15 cellular contexts compared by ENCODE assay signal in the genomic region with DNA sequence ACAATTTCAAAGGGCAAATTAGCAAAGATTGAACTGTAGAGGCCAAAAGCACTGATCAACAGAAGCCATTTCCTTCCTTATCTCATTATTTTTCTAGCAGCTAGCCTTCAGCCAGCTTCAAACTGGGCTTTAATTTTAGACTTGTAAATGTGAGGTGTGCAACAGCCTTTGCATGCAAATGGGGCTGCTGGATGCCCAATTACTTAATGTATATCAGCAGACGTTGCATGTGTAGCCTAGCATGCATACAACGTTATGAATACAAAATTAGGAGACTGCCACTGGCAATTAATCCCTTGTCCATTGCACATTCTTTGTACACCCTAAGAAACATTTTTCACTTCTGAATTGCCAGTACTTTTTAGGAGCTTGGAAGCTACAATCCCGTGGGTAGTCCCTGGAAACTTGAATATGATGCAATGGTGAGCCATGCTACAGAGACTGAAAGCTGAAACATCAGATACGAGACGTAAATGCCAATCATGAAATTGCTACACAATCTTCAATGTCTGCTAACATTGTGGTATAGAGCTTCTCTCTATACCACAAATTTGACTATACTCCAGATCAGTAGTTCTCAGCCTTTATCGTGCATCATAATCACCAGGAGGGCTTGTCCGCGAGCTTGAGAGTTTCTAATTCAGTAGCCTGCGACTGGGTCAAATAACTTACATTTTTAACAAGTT. TPM values are rescaled to one million over a fixed set of nuclear protein-coding genes. Genes with fewer than 3 reads are reported as not detected.
DNase-seq lines count a peak whose midpoint lies in the region; ATAC-seq and TF ChIP-seq lines count a peak whose summit lies in the region.
"Had no signal": no experiment of that assay in that cellular context is flagged by ENCODE, and none has a peak within 500 bp of the region (broad histone marks: within the 10 kb centered on the region; RNA-seq: fewer than 3 reads in every experiment).

No MANE protein-coding gene starts in this region.

- dilution Hi-C loops in IMR-90 (cut with HindIII; ENCODE audit: low sequenced_read_pairs, unreplicated experiment) = no loop called here

- H3K27me3 ChIP-seq in IMR-90 (ENCODE audit: control insufficient read depth, insufficient read depth, low read length) = no peaks in the 10 kb centered on the region
- H3K27me3 ChIP-seq in SK-N-SH (ENCODE audit: insufficient read depth) = no peaks in the 10 kb centered on the region
- H3K27me3 ChIP-seq: foreskin keratinocyte had no signal

- no peak overlapping the region for H2BK15ac ChIP-seq in IMR-90 (ENCODE audit: low read depth, low read length)

- ATAC-seq in natural killer cell treated with Interleukin-12 subunit alpha and Interleukin-12 subunit beta and Interleukin-15 and Interleukin-18, amount 100 ng/mL, for 72 hours = no peak
- ATAC-seq in natural killer cell (no peak), IMR-90 (ENCODE audit: low read depth) (no peak), GM19463 (IDR thresholded peaks at IDR 0.05; ENCODE audit: unreplicated experiment) (no peak)
- ATAC-seq: foreskin keratinocyte had no signal

- H4K91ac ChIP-seq in IMR-90 (ENCODE audit: insufficient read depth, low read depth, low read length) = no peak overlapping the region

- peak overlapping the region; percentile 4 for H3K4me3 Mint-ChIP-seq in natural killer cell treated with Interleukin-12 subunit alpha and Interleukin-12 subunit beta and Interleukin-15 and Interleukin-18, amount 100 ng/mL, for 72 hours
- no peak overlapping the region for H3K4me3 Mint-ChIP-seq in natural killer cell
- H3K4me3 Mint-ChIP-seq: activated CD4-positive, alpha-beta memory T cell treated with anti-CD3 and anti-CD28 coated beads, Interleukin-2, amount 10 ng/mL, durations not matched to agents 7 days and 5 days; activated naive CD4-positive, alpha-beta T cell treated with anti-CD3 and anti-CD28 coated beads, Interleukin-2, amount 10 ng/mL, durations not matched to agents 7 days and 5 days had no signal

- no peaks in the 10 kb centered on the region for H3K79me2 ChIP-seq in SK-N-SH (ENCODE audit: insufficient read depth)

- H3K27ac ChIP-seq in IMR-90 (ENCODE audit: insufficient read depth, low read length) = no peak overlapping the region
- H3K27ac ChIP-seq in SK-N-SH (ENCODE audit: low read depth in 2 of 2, low read length in 1 of 2) = no peak overlapping the region
- H3K27ac ChIP-seq: foreskin keratinocyte, RWPE1 had no signal

- H3K14ac ChIP-seq in IMR-90 (replicated peaks; ENCODE audit: low read depth, low read length) = no peak overlapping the region

- CTCF ChIA-PET in IMR-90 (lab: Yijun Ruan, JAX) = interaction anchor here (0.6 to 1.1 kb wide), 2 partner anchors 140 to 277 kb away, joined by 3 read pairs; no protein-coding TSS in a partner anchor
- CTCF ChIA-PET in SK-N-SH (lab: Yijun Ruan, JAX) = interaction anchor here (0.7 to 1.8 kb wide), 14 partner anchors 10 to 832 kb away, joined by 3 to 6 read pairs (median 3); no protein-coding TSS in a partner anchor

- H3K36me3 Mint-ChIP-seq in natural killer cell treated with Interleukin-12 subunit alpha and Interleukin-12 subunit beta and Interleukin-15 and Interleukin-18, amount 100 ng/mL, for 72 hours = no peaks in the 10 kb centered on the region
- H3K36me3 Mint-ChIP-seq in natural killer cell = no peaks in the 10 kb centered on the region

- H3K4me3 ChIP-seq in IMR-90 (ENCODE audit: insufficient read depth, low read depth, low read length) = no peak overlapping the region
- no peak overlapping the region for H3K4me3 ChIP-seq in choroid plexus epithelial cell (ENCODE audit: low read depth, low read length)
- no peak overlapping the region for H3K4me3 ChIP-seq in SK-N-SH (ENCODE audit: low read depth in 2 of 2, low read length in 1 of 2)

- H2BK20ac ChIP-seq in IMR-90 (ENCODE audit: low read depth, low read length) = no peak overlapping the region

- no peaks in the 10 kb centered on the region for H4K20me1 ChIP-seq in IMR-90 (ENCODE audit: insufficient read depth, low read length)
- H4K20me1 ChIP-seq in SK-N-SH (ENCODE audit: insufficient read depth) = no peaks in the 10 kb centered on the region

- H3K27ac Mint-ChIP-seq in natural killer cell treated with Interleukin-12 subunit alpha and Interleukin-12 subunit beta and Interleukin-15 and Interleukin-18, amount 100 ng/mL, for 72 hours = peak overlapping the region in 1 of 2 donors; percentile 9
- peak overlapping the region in 1 of 2 donors; percentile 13 for H3K27ac Mint-ChIP-seq in natural killer cell
- H3K27ac Mint-ChIP-seq: activated CD4-positive, alpha-beta memory T cell treated with anti-CD3 and anti-CD28 coated beads, Interleukin-2, amount 10 ng/mL, durations not matched to agents 7 days and 5 days; activated naive CD4-positive, alpha-beta T cell treated with anti-CD3 and anti-CD28 coated beads, Interleukin-2, amount 10 ng/mL, durations not matched to agents 7 days and 5 days had no signal

- no peak for TF ChIP-seq EP300 in SK-N-SH (IDR thresholded peaks at IDR 0.05; ENCODE audit: borderline replicate concordance in 1 of 2, low read depth in 1 of 2, low read length in 1 of 2)

- H3K4me2 ChIP-seq in IMR-90 (ENCODE audit: low read depth, low read length) = no peak overlapping the region
- no peak overlapping the region for H3K4me2 ChIP-seq in SK-N-SH

- no peak overlapping the region for H2BK5ac ChIP-seq in IMR-90 (ENCODE audit: low read depth, low read length, poor library complexity, severe bottlenecking)

- no peak overlapping the region for H2AK9ac ChIP-seq in IMR-90 (replicated peaks; ENCODE audit: low read depth, low read length, poor library complexity)

- in situ Hi-C loops in IMR-90 (cut with MboI; ENCODE audit: low sequenced_read_pairs) = no loop called here

- no peaks in the 10 kb centered on the region for H3K27me3 Mint-ChIP-seq in natural killer cell treated with Interleukin-12 subunit alpha and Interleukin-12 subunit beta and Interleukin-15 and Interleukin-18, amount 100 ng/mL, for 72 hours
- no peaks in the 10 kb centered on the region for H3K27me3 Mint-ChIP-seq in natural killer cell (ENCODE audit: low read depth in 2 of 2)
- H3K27me3 Mint-ChIP-seq: activated CD4-positive, alpha-beta memory T cell treated with anti-CD3 and anti-CD28 coated beads, Interleukin-2, amount 10 ng/mL, durations not matched to agents 7 days and 5 days; activated naive CD4-positive, alpha-beta T cell treated with anti-CD3 and anti-CD28 coated beads, Interleukin-2, amount 10 ng/mL, durations not matched to agents 7 days and 5 days had no signal

- H3K4me1 Mint-ChIP-seq in natural killer cell treated with Interleukin-12 subunit alpha and Interleukin-12 subunit beta and Interleukin-15 and Interleukin-18, amount 100 ng/mL, for 72 hours (ENCODE audit: low read depth in 2 of 2) = peaks cover 19 to 42% of the 10 kb centered on the region in 2 donors
- H3K4me1 Mint-ChIP-seq in natural killer cell = peaks cover 21 to 37% of the 10 kb centered on the region in 2 donors

- TF ChIP-seq CTCF in natural killer cell (IDR thresholded peaks at IDR 0.05) (no peak), IMR-90 (conservative IDR thresholded peaks at IDR 0.05; ENCODE audit: low read depth, low read length) (no peak), choroid plexus epithelial cell (conservative IDR thresholded peaks at IDR 0.05; ENCODE audit: low read depth, low read length) (no peak), SK-N-SH (IDR thresholded peaks at IDR 0.05) (no peak)

- POLR2A ChIA-PET in IMR-90 (lab: Charles Lee; ENCODE audit: unreplicated experiment) (no interaction called here), SK-N-SH (lab: Yijun Ruan, JAX) (no interaction called here)

- H3K4ac ChIP-seq in IMR-90 (ENCODE audit: low read depth, low read length) = no peak overlapping the region

- H3K56ac ChIP-seq in IMR-90 (ENCODE audit: extremely low read depth, insufficient read depth, low read length) = no peak overlapping the region

- no peak overlapping the region for H3K23ac ChIP-seq in IMR-90 (ENCODE audit: low read depth, low read length)

- H4K8ac ChIP-seq in IMR-90 (ENCODE audit: low read depth in 2 of 2, low read length in 2 of 2) = no peak overlapping the region

- no peaks in the 10 kb centered on the region for H3F3A ChIP-seq in SK-N-SH (replicated peaks; ENCODE audit: insufficient read depth)

- H2AK5ac ChIP-seq in IMR-90 (ENCODE audit: low read depth, low read length) = no peak overlapping the region

- H3K79me1 ChIP-seq in IMR-90 (ENCODE audit: low read depth in 1 of 2, low read length in 2 of 2) = no peaks in the 10 kb centered on the region

- intact Hi-C loops in natural killer cell (cut with micrococcal nuclease) (loop anchor here (5.0 kb wide), 2 partner anchors 115 to 900 kb away; no protein-coding TSS in a partner anchor), IMR-90 (cut with micrococcal nuclease) (loop anchor here (5.0 to 10.0 kb wide), 2 partner anchors 830 to 903 kb away; a partner anchor contains a TSS)

- H3K9me2 ChIP-seq in SK-N-SH = no peaks in the 10 kb centered on the region

- no peaks in the 10 kb centered on the region for H3K9me3 Mint-ChIP-seq in natural killer cell treated with Interleukin-12 subunit alpha and Interleukin-12 subunit beta and Interleukin-15 and Interleukin-18, amount 100 ng/mL, for 72 hours
- no peaks in the 10 kb centered on the region for H3K9me3 Mint-ChIP-seq in natural killer cell
- H3K9me3 Mint-ChIP-seq: activated CD4-positive, alpha-beta memory T cell treated with anti-CD3 and anti-CD28 coated beads, Interleukin-2, amount 10 ng/mL, durations not matched to agents 7 days and 5 days; activated naive CD4-positive, alpha-beta T cell treated with anti-CD3 and anti-CD28 coated beads, Interleukin-2, amount 10 ng/mL, durations not matched to agents 7 days and 5 days had no signal

- BruUV-seq in IMR-90 (replicated peaks; lab: Mats Ljungman, UMichigan) = no TSS peak

- WGBS in IMR-90 (ENCODE audit: extremely low coverage in 2 of 2, insufficient read length in 1 of 2), 2 experiments = 85% methylated on average over 4 of the region's 9 CpGs; no CpG with 5 or more reads in 1 of the 2 experiments
- WGBS in SK-N-SH (ENCODE audit: low lambda C conversion rate) = 96% methylated on average over 9 of the region's 9 CpGs

- no peak for DNase-seq in natural killer cell treated with Interleukin-12 subunit alpha and Interleukin-12 subunit beta and Interleukin-15 and Interleukin-18, amount 100 ng/mL, for 72 hours (ENCODE audit: low spot score)
- DNase-seq in natural killer cell = no peak
- DNase-seq in IMR-90 = peak; percentile 26
- DNase-seq in choroid plexus epithelial cell (ENCODE audit: low read depth) = peak; percentile 81
- no peak for DNase-seq in SK-N-SH
- DNase-seq in A172 (ENCODE audit: low spot score) = no peak
- DNase-seq in NCI-H1105 (lab: John Stamatoyannopoulos, UW) = no peak
- DNase-seq: activated CD4-positive, alpha-beta memory T cell treated with anti-CD3 and anti-CD28 coated beads, Interleukin-2, amount 10 ng/mL, durations not matched to agents 7 days and 5 days; activated naive CD4-positive, alpha-beta T cell treated with anti-CD3 and anti-CD28 coated beads, Interleukin-2, amount 10 ng/mL, durations not matched to agents 7 days and 5 days; cortex of kidney; foreskin keratinocyte; NCI-H345; T-helper 9 cell had no signal

- H3K9ac ChIP-seq in IMR-90 (ENCODE audit: low read depth, low read length) = no peak overlapping the region
- no peak overlapping the region for H3K9ac ChIP-seq in SK-N-SH

- H3K36me3 ChIP-seq in IMR-90 (ENCODE audit: control insufficient read depth, insufficient read depth, low read length) (no peaks in the 10 kb centered on the region), SK-N-SH (replicated peaks in 1 of 2; ENCODE audit: control insufficient read depth in 1 of 2, insufficient read depth in 2 of 2, low read length in 1 of 2) (no peaks in the 10 kb centered on the region)

- no peak for TF ChIP-seq RAD21 in IMR-90 (IDR thresholded peaks at IDR 0.05; ENCODE audit: low read length)
- TF ChIP-seq RAD21 in SK-N-SH (IDR thresholded peaks at IDR 0.05; ENCODE audit: low read length) = no peak

- TF ChIP-seq POLR2A in IMR-90 (IDR thresholded peaks at IDR 0.05; ENCODE audit: low read depth, low read length) = no peak

- no peak overlapping the region for H2AFZ ChIP-seq in IMR-90 (replicated peaks; ENCODE audit: low read length, poor library complexity)
- H2AFZ ChIP-seq in SK-N-SH (ENCODE audit: low read depth) = no peak overlapping the region

- H2BK120ac ChIP-seq in IMR-90 (ENCODE audit: low read depth, low read length) = no peak overlapping the region

- no peak overlapping the region for H3K18ac ChIP-seq in IMR-90 (ENCODE audit: low read depth, low read length)

- H3K9me1 ChIP-seq in IMR-90 (ENCODE audit: insufficient read depth, low read length) = no peaks in the 10 kb centered on the region

- no peaks in the 10 kb centered on the region for H3K9me3 ChIP-seq in IMR-90 (ENCODE audit: control insufficient read depth, insufficient read depth, low read length)
- no peaks in the 10 kb centered on the region for H3K9me3 ChIP-seq in SK-N-SH

- H3K4me1 ChIP-seq in IMR-90 (ENCODE audit: control insufficient read depth, insufficient read depth, low read length) (peaks cover 6% of the 10 kb centered on the region), SK-N-SH (ENCODE audit: control insufficient read depth in 1 of 2, insufficient read depth in 2 of 2, low read depth in 1 of 2, low read length in 1 of 2) (peaks cover 0 to 2% of the 10 kb centered on the region in 2 experiments; a peak in 1 of 4 replicates)
- H3K4me1 ChIP-seq: foreskin keratinocyte had no signal

- H4K5ac ChIP-seq in IMR-90 (ENCODE audit: low read depth, low read length) = no peak overlapping the region

RNA-seq across cellular contexts. Expression of a gene that starts 20.2 kb away (rescaled TPM):
- total RNA-seq in natural killer cell treated with Interleukin-12 subunit alpha and Interleukin-12 subunit beta and Interleukin-15 and Interleukin-18, amount 100 ng/mL, for 72 hours = 10 to 100 TPM; 29.6 to 37.9 TPM
- 10 to 100 TPM; 23.4 to 57.4 (median 34.4) TPM for total RNA-seq in natural killer cell
- total RNA-seq in IMR-90 (2012; rRNA removed) = 0.90 and 1.1 TPM in 2 replicates
- polyA plus RNA-seq in IMR-90 (2012; rRNA removed) = 1.0 and 1.6 TPM in 2 replicates
- polyA plus RNA-seq in IMR-90 (2012; cell fraction: cytosol; rRNA removed) = 0.41 and 0.70 TPM in 2 replicates
- 0.45 and 3.4 TPM in 2 replicates for polyA plus RNA-seq in IMR-90 (2012; cell fraction: nucleus; rRNA removed; ENCODE audit: low replicate concordance)
- 0.02 TPM in 1 of 2 replicates, not detected in the other for polyA plus RNA-seq in SK-N-SH (2012; rRNA removed)
- 0.01 and 0.04 TPM in 2 replicates for polyA plus RNA-seq in SK-N-SH (2012; cell fraction: cytosol; rRNA removed)
- polyA plus RNA-seq in SK-N-SH (2012; cell fraction: nucleus; rRNA removed) = 0.02 TPM in 1 of 2 replicates, not detected in the other
- total RNA-seq in A172 (2014; rRNA removed; shearing (Covaris generic)) = 1.7 and 2.4 TPM in 2 replicates

RNA-seq across cellular contexts. Expression of a gene that starts 51.6 kb away (rescaled TPM):
- total RNA-seq in natural killer cell treated with Interleukin-12 subunit alpha and Interleukin-12 subunit beta and Interleukin-15 and Interleukin-18, amount 100 ng/mL, for 72 hours = 10 to 100 TPM; 17.6 to 21.0 TPM
- total RNA-seq in natural killer cell = 1 to 10 TPM; 7.7 to 10.0 (median 8.3) TPM
- total RNA-seq in IMR-90 (2012; rRNA removed) = 7.0 and 12.5 TPM in 2 replicates
- polyA plus RNA-seq in IMR-90 (2012; rRNA removed) = 22.0 and 28.9 TPM in 2 replicates
- 4.2 and 6.8 TPM in 2 replicates for polyA plus RNA-seq in IMR-90 (2012; cell fraction: cytosol; rRNA removed)
- polyA plus RNA-seq in IMR-90 (2012; cell fraction: nucleus; rRNA removed; ENCODE audit: low replicate concordance) = 3.5 and 6.9 TPM in 2 replicates
- polyA plus RNA-seq in SK-N-SH (2012; rRNA removed) = 13.6 and 18.4 TPM in 2 replicates
- polyA plus RNA-seq in SK-N-SH (2012; cell fraction: cytosol; rRNA removed) = 17.4 and 17.6 TPM in 2 replicates
- polyA plus RNA-seq in SK-N-SH (2012; cell fraction: nucleus; rRNA removed) = 6.2 and 6.7 TPM in 2 replicates
- total RNA-seq in A172 (2014; rRNA removed; shearing (Covaris generic)) = 3.4 and 5.4 TPM in 2 replicates

Comparison
In these comparisons a context has a peak if more than half of its experiments do, and no peak if none do; other contexts are left out.
1. DNase-seq: peak in IMR-90 (single experiment) and choroid plexus epithelial cell (single experiment); none in natural killer cell treated with Interleukin-12 subunit alpha and Interleukin-12 subunit beta and Interleukin-15 and Interleukin-18, amount 100 ng/mL, for 72 hours (single experiment), natural killer cell (single experiment), SK-N-SH (single experiment), A172 (single experiment) and NCI-H1105 (single experiment).